Comparison of ENCODE assay signal across 24 cellular contexts in the genomic region with DNA sequence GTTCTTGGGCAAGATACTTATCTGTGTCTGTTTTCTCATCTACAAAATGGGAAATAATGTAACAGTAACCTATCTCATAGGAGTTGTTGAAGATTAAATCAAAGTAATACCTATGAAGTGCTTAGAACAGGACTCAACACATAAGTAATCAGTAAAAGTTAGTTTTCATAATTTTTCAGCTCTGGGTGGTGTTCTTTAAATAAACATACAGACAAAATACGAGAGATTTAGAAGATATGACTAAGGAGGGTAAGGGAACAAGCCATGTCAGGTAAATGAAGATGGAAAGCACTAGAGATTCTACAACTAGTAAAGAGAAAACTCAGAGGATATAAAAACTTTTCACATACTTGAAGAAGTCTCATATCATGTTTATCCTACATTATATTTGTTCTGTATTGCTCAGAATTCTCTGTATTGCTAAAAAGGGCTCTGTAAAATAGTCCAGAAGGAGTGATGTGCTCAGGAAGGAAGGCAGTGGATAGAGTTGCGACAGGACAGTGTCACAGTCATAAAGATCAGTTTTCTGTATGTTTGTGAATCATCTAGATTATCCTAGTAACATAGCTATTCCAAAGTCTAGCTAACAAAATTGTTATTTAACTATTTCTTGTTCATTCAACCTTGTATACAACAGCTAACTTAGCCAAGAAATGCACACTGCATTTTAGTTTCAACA.
"Had no signal": no experiment of that assay in that cellular context is flagged by ENCODE, and none has a peak within 500 bp of the region (broad histone marks: within the 10 kb centered on the region; RNA-seq: fewer than 3 reads in every experiment).

No MANE protein-coding gene starts in this region.

- H3K9me3 ChIP-seq: gastrocnemius medialis, heart left ventricle, ovary, psoas muscle, suprapubic skin had no signal

- H3K4me1 ChIP-seq: gastrocnemius medialis, heart left ventricle, psoas muscle, suprapubic skin had no signal

- H3K4me3 ChIP-seq: dorsolateral prefrontal cortex, gastrocnemius medialis, heart left ventricle, ovary, psoas muscle, skin epidermis, suprapubic skin had no signal

- H3K27me3 Mint-ChIP-seq: activated naive CD8-positive, alpha-beta T cell treated with anti-CD3 and anti-CD28 coated beads for 36 hours; memory B cell; naive thymus-derived CD8-positive, alpha-beta T cell; stimulated activated naive CD8-positive, alpha-beta T cell treated with anti-CD3 and anti-CD28 coated beads, Interleukin-15, amount 100 ng/mL, for 72 hours had no signal

- H3K27ac Mint-ChIP-seq: activated naive CD8-positive, alpha-beta T cell treated with anti-CD3 and anti-CD28 coated beads for 36 hours; activated T-helper 1 cell treated with anti-CD3 and anti-CD28 coated beads, Interleukin-12 subunit alpha, Interleukin-12 subunit beta, Interleukin-2, Interleukin-4 antibody, amounts not matched to agents 30 ng/mL and 10 ng/mL and 1 ng/mL, durations not matched to agents 14 hours and 24 hours and 36 hours; endodermal cell; memory B cell had no signal

- H3K4me1 Mint-ChIP-seq: activated naive CD8-positive, alpha-beta T cell treated with anti-CD3 and anti-CD28 coated beads for 36 hours; endodermal cell; memory B cell; naive thymus-derived CD8-positive, alpha-beta T cell; stimulated activated naive CD8-positive, alpha-beta T cell treated with anti-CD3 and anti-CD28 coated beads, Interleukin-15, amount 100 ng/mL, for 72 hours had no signal

- H3K27ac ChIP-seq: dorsolateral prefrontal cortex, gastrocnemius medialis, heart left ventricle, ovary, psoas muscle, skin epidermis, suprapubic skin, WERI-Rb-1 had no signal

- ATAC-seq: gastrocnemius medialis; heart left ventricle; left ventricle myocardium superior; naive thymus-derived CD8-positive, alpha-beta T cell; psoas muscle; right cardiac atrium; stimulated activated naive CD8-positive, alpha-beta T cell treated with anti-CD3 and anti-CD28 coated beads, Interleukin-15, amount 100 ng/mL, for 72 hours had no signal

- H3K9me3 Mint-ChIP-seq: activated naive CD8-positive, alpha-beta T cell treated with anti-CD3 and anti-CD28 coated beads for 36 hours; activated T-helper 1 cell treated with anti-CD3 and anti-CD28 coated beads, Interleukin-12 subunit alpha, Interleukin-12 subunit beta, Interleukin-2, Interleukin-4 antibody, amounts not matched to agents 30 ng/mL and 10 ng/mL and 1 ng/mL, durations not matched to agents 14 hours and 24 hours and 36 hours; endodermal cell; memory B cell; naive thymus-derived CD8-positive, alpha-beta T cell; stimulated activated naive CD8-positive, alpha-beta T cell treated with anti-CD3 and anti-CD28 coated beads, Interleukin-15, amount 100 ng/mL, for 72 hours had no signal

- DNase-seq: activated CD4-positive, alpha-beta T cell treated with anti-CD3 and anti-CD28 coated beads for 1 hour; activated CD4-positive, alpha-beta T cell treated with anti-CD3 and anti-CD28 coated beads, Interleukin-2, amount 50 U/mL, for 4 hours; activated naive CD4-positive, alpha-beta T cell; activated naive CD8-positive, alpha-beta T cell treated with anti-CD3 and anti-CD28 coated beads for 36 hours; amniotic stem cell; dorsolateral prefrontal cortex; endodermal cell; gastrocnemius medialis; heart left ventricle; left ventricle myocardium superior; naive thymus-derived CD8-positive, alpha-beta T cell; ovary; psoas muscle; right cardiac atrium; stimulated activated CD4-positive, alpha-beta T cell treated with anti-CD3 and anti-CD28 coated beads, Interleukin-15, amount 100 ng/mL, for 24 hours; stimulated activated CD4-positive, alpha-beta T cell treated with anti-CD3 and anti-CD28 coated beads, Interleukin-2, amount 100 ng/mL, for 48 hours; stimulated activated naive CD8-positive, alpha-beta T cell treated with anti-CD3 and anti-CD28 coated beads, Interleukin-15, amount 100 ng/mL, for 72 hours; T-helper 2 cell; trophoblast cell; WERI-Rb-1 had no signal

- H3K36me3 ChIP-seq: gastrocnemius medialis, ovary, WERI-Rb-1 had no signal

- H3K4me3 Mint-ChIP-seq: activated naive CD8-positive, alpha-beta T cell treated with anti-CD3 and anti-CD28 coated beads for 36 hours; activated T-helper 1 cell treated with anti-CD3 and anti-CD28 coated beads, Interleukin-12 subunit alpha, Interleukin-12 subunit beta, Interleukin-2, Interleukin-4 antibody, amounts not matched to agents 30 ng/mL and 10 ng/mL and 1 ng/mL, durations not matched to agents 14 hours and 24 hours and 36 hours; endodermal cell; memory B cell; naive thymus-derived CD8-positive, alpha-beta T cell; stimulated activated naive CD8-positive, alpha-beta T cell treated with anti-CD3 and anti-CD28 coated beads, Interleukin-15, amount 100 ng/mL, for 72 hours had no signal

- H3K27me3 ChIP-seq: dorsolateral prefrontal cortex, gastrocnemius medialis, heart left ventricle, ovary, suprapubic skin had no signal
